In genomic region chr17:9802294-9802693, GRCh38 we compare ENCODE assay signal across 19 cellular contexts. TPM values are rescaled to one million over a fixed set of nuclear protein-coding genes. Genes with fewer than 3 reads are reported as not detected.
A peak's percentile ranks its signal among the peaks of the same experiment; 100 is the strongest.
DNase-seq lines count a peak whose midpoint lies in the region; ATAC-seq and TF ChIP-seq lines count a peak whose summit lies in the region.
"Had no signal": no experiment of that assay in that cellular context is flagged by ENCODE, and none has a peak within 500 bp of the region (broad histone marks: within the 10 kb centered on the region; RNA-seq: fewer than 3 reads in every experiment).

No MANE protein-coding gene starts in this region.

- WGBS in mesendoderm (ENCODE audit: extremely low coverage, insufficient coverage, low lambda C conversion rate), result no CpG with 5 or more reads among the region's 13 CpGs
- WGBS in spleen, 5 donors, result 70 to 78% (median 72%) methylated on average over 4 to 13 of the region's 13 CpGs
- 73 to 80% (median 75%) methylated on average over 12 to 13 of the region's 13 CpGs for WGBS in stomach, 5 donors

- no peaks in the 10 kb centered on the region for H3K27me3 Mint-ChIP-seq in chondrocyte (ENCODE audit: low read depth)

- ATAC-seq in GM21529 (IDR thresholded peaks at IDR 0.05; ENCODE audit: unreplicated experiment), result no peak
- ATAC-seq: mucosa of descending colon, SK-N-SH treated with all-trans-retinoic acid at 6 μM for 48 hours had no signal

- H3K4me1 Mint-ChIP-seq in chondrocyte (ENCODE audit: low read depth), result peaks cover 20% of the 10 kb centered on the region
- H3K4me1 Mint-ChIP-seq: activated naive CD4-positive, alpha-beta T cell treated with anti-CD3 and anti-CD28 coated beads, Interleukin-2, amount 50 U/mL, for 24 hours had no signal

- H3K9me3 ChIP-seq in MG63 (no peaks in the 10 kb centered on the region; the same call in 1 of the 2 replicates), spleen (peaks cover 0 to 17% (median 5%) of the 10 kb centered on the region in 8 donors), stomach (peaks cover 0 to 18% (median 11%) of the 10 kb centered on the region in 4 donors)
- H3K9me3 ChIP-seq: mucosa of descending colon had no signal

- no peak overlapping the region for H4K8ac ChIP-seq in mesendoderm (ENCODE audit: low read depth, low read length)

- H3K36me3 ChIP-seq in MG63 (no peaks in the 10 kb centered on the region), mesendoderm (ENCODE audit: control insufficient read depth, insufficient read depth, low read length) (no peaks in the 10 kb centered on the region), spleen (no peaks in the 10 kb centered on the region), stomach (no peaks in the 10 kb centered on the region)
- H3K36me3 ChIP-seq: tibial nerve had no signal

- H2BK5ac ChIP-seq in mesendoderm (ENCODE audit: low read length), result no peak overlapping the region

- no peak overlapping the region for H3K23ac ChIP-seq in mesendoderm (ENCODE audit: low read length)

- no peak overlapping the region for H4K5ac ChIP-seq in mesendoderm (ENCODE audit: low read length)

- H3K9ac ChIP-seq in mesendoderm (ENCODE audit: low read length), result no peak overlapping the region

- intact Hi-C loops in spleen (cut with DNase I; ENCODE audit: low total_unique reads) (no loop called here), stomach (cut with DNase I; ENCODE audit: low total_unique reads) (no loop called here)

- no peak overlapping the region for H2BK15ac ChIP-seq in mesendoderm (replicated peaks; ENCODE audit: low read depth)

- H3K79me1 ChIP-seq in mesendoderm (ENCODE audit: low read length), result no peaks in the 10 kb centered on the region

- DNase-seq in ELF-1 (ENCODE audit: low read depth, low spot score) (peak; percentile 88), MG63 (peak; percentile 47), chondrocyte (ENCODE audit: low spot score) (no peak), mesendoderm (peak; percentile 19), spleen (no peak), stomach (no peak)
- DNase-seq in activated T-cell treated with anti-CD3 and anti-CD28 coated beads, Interleukin-2, amount 50 U/mL, for 48 hours, result no peak
- DNase-seq: activated CD4-positive, alpha-beta T cell treated with anti-CD3 and anti-CD28 coated beads, Interleukin-2, amount 50 U/mL, for 1 hour; C1 segment of cervical spinal cord; DMS53; hippocampal formation; mucosa of descending colon; NCI-H446 had no signal

- TF ChIP-seq EP300 in stomach (IDR thresholded peaks at IDR 0.05), result no peak

- H3K4me2 ChIP-seq in mesendoderm (ENCODE audit: low read length), result no peak overlapping the region

- no peaks in the 10 kb centered on the region; the same call in none of the 2 replicates for H3K27me3 ChIP-seq in MG63
- H3K27me3 ChIP-seq in mesendoderm (ENCODE audit: insufficient read depth, low read length, poor library complexity), result no peaks in the 10 kb centered on the region
- peaks cover 0 to 31% (median 0%) of the 10 kb centered on the region in 7 donors for H3K27me3 ChIP-seq in spleen (replicated peaks in 1 of 7)
- peaks cover 0 to 8% (median 0%) of the 10 kb centered on the region in 3 donors for H3K27me3 ChIP-seq in stomach
- H3K27me3 ChIP-seq: tibial nerve had no signal

- H3K4ac ChIP-seq in mesendoderm (ENCODE audit: low read depth, low read length), result no peak overlapping the region

- H2BK120ac ChIP-seq in mesendoderm (ENCODE audit: low read depth, low read length), result no peak overlapping the region

- H3K4me3 ChIP-seq in MG63 (no peak overlapping the region), mesendoderm (ENCODE audit: low read length) (no peak overlapping the region), spleen (no peak overlapping the region), stomach (no peak overlapping the region)
- H3K4me3 ChIP-seq: mucosa of descending colon, tibial nerve had no signal

- H3K18ac ChIP-seq in mesendoderm (ENCODE audit: low read length), result no peak overlapping the region

- no peak overlapping the region for H2AK5ac ChIP-seq in mesendoderm (ENCODE audit: low read length)

- peak overlapping the region; percentile 17 for H3K4me3 Mint-ChIP-seq in chondrocyte (ENCODE audit: unreplicated experiment)
- H3K4me3 Mint-ChIP-seq: activated naive CD4-positive, alpha-beta T cell treated with anti-CD3 and anti-CD28 coated beads, Interleukin-2, amount 50 U/mL, for 24 hours had no signal

- peak overlapping the region; percentile 82 for H3K27ac Mint-ChIP-seq in chondrocyte (ENCODE audit: unreplicated experiment)
- H3K27ac Mint-ChIP-seq: activated naive CD4-positive, alpha-beta T cell treated with anti-CD3 and anti-CD28 coated beads, Interleukin-2, amount 50 U/mL, for 24 hours had no signal

- H3K4me1 ChIP-seq in mesendoderm (ENCODE audit: control insufficient read depth, low read depth, low read length) (no peaks in the 10 kb centered on the region), spleen (no peaks in the 10 kb centered on the region), stomach (peaks cover 0 to 6% (median 0%) of the 10 kb centered on the region in 4 donors)
- H3K4me1 ChIP-seq: tibial nerve had no signal

- H3K79me2 ChIP-seq in mesendoderm (ENCODE audit: control insufficient read depth, insufficient read depth, low read length), result no peaks in the 10 kb centered on the region

- H3K36me3 Mint-ChIP-seq in chondrocyte (ENCODE audit: low read depth), result peaks cover 4% of the 10 kb centered on the region
- H3K36me3 Mint-ChIP-seq: activated naive CD4-positive, alpha-beta T cell treated with anti-CD3 and anti-CD28 coated beads, Interleukin-2, amount 50 U/mL, for 24 hours had no signal

- TF ChIP-seq POLR2A in spleen (IDR thresholded peaks at IDR 0.05), result no peak
- no peak for TF ChIP-seq POLR2A in stomach (IDR thresholded peaks at IDR 0.05)

- no peak overlapping the region for H3K56ac ChIP-seq in mesendoderm (ENCODE audit: low read length)

- TF ChIP-seq CTCF in chondrocyte (IDR thresholded peaks at IDR 0.05), result peak; percentile 50
- TF ChIP-seq CTCF in spleen (IDR thresholded peaks at IDR 0.05 in 8 of 11, conservative IDR thresholded peaks at IDR 0.05 in 3 of 11), result no peak
- no peak for TF ChIP-seq CTCF in stomach (IDR thresholded peaks at IDR 0.05)

- peaks cover 17% of the 10 kb centered on the region for H3K9me3 Mint-ChIP-seq in chondrocyte (ENCODE audit: low read depth)

- no peak overlapping the region for H3K27ac ChIP-seq in mesendoderm (ENCODE audit: low read depth, low read length)
- H3K27ac ChIP-seq in spleen, result no peak overlapping the region
- no peak overlapping the region for H3K27ac ChIP-seq in stomach
- H3K27ac ChIP-seq: HL-60, tibial nerve had no signal

RNA-seq across cellular contexts. Expression of gene DHRS7C, which starts 10.9 kb away (rescaled TPM):
- total RNA-seq in MG63 (2014; rRNA removed; shearing (Covaris generic); ENCODE audit: low replicate concordance), result not detected in 2 replicates
- total RNA-seq in chondrocyte, result 0.62 to 1.8 TPM in 2 of 3 replicates, not detected in the other
- polyA plus RNA-seq in mesendoderm (2013, experiment 1 of 2), result not detected
- not detected for polyA plus RNA-seq in mesendoderm (2013, experiment 2 of 2)
- total RNA-seq in spleen, result not detected
- under 1 TPM in 1 of 3 donors, not detected in 2; 0.09 TPM for polyA plus RNA-seq in spleen
- total RNA-seq in stomach, result not detected
- polyA plus RNA-seq in stomach, result not detected
- total RNA-seq: bronchial epithelial cell, tibial nerve had no signal

RNA-seq across cellular contexts. Expression of gene GSG1L2, which starts 19.6 kb away (rescaled TPM):
- not detected in 2 replicates for total RNA-seq in MG63 (2014; rRNA removed; shearing (Covaris generic); ENCODE audit: low replicate concordance)
- not detected in 3 replicates for total RNA-seq in chondrocyte
- not detected for polyA plus RNA-seq in mesendoderm (2013, experiment 1 of 2)
- not detected for polyA plus RNA-seq in mesendoderm (2013, experiment 2 of 2)
- not detected for total RNA-seq in spleen
- polyA plus RNA-seq in spleen, result not detected
- total RNA-seq in stomach, result not detected
- not detected for polyA plus RNA-seq in stomach
- total RNA-seq: bronchial epithelial cell, mucosa of descending colon, tibial nerve had no signal

RNA-seq across cellular contexts. Expression of gene GLP2R, which starts 23.4 kb away (rescaled TPM):
- total RNA-seq in MG63 (2014; rRNA removed; shearing (Covaris generic); ENCODE audit: low replicate concordance), result 0.03 TPM in 1 of 2 replicates, not detected in the other
- total RNA-seq in chondrocyte (2.2 to 5.4 TPM (median 2.3 TPM) in 3 replicates), spleen (under 1 TPM in 3 of 7 donors, not detected in 4; 0.07 to 0.63 (median 0.17) TPM), stomach (10 to 100 TPM in 1 of 5 donors, 1 to 10 TPM in 4; 1.2 to 15.4 (median 5.1) TPM)
- polyA plus RNA-seq in mesendoderm (2013, experiment 1 of 2), result not detected
- polyA plus RNA-seq in mesendoderm (2013, experiment 2 of 2), result not detected
- polyA plus RNA-seq in spleen (under 1 TPM; 0.07 to 0.22 (median 0.12) TPM), stomach (1 to 10 TPM in 2 of 3 donors, under 1 TPM in 1; 0.40 to 9.8 (median 6.4) TPM)

Comparison
In these comparisons a context has a peak if more than half of its experiments do, and no peak if none do; other contexts are left out.
1. DNase-seq: peak in ELF-1 (single experiment), MG63 (single experiment) and mesendoderm (single experiment); none in chondrocyte (single experiment), spleen (single experiment), stomach (single experiment) and activated T-cell treated with anti-CD3 and anti-CD28 coated beads, Interleukin-2, amount 50 U/mL, for 48 hours (0 of 2).